In the genomic region with DNA sequence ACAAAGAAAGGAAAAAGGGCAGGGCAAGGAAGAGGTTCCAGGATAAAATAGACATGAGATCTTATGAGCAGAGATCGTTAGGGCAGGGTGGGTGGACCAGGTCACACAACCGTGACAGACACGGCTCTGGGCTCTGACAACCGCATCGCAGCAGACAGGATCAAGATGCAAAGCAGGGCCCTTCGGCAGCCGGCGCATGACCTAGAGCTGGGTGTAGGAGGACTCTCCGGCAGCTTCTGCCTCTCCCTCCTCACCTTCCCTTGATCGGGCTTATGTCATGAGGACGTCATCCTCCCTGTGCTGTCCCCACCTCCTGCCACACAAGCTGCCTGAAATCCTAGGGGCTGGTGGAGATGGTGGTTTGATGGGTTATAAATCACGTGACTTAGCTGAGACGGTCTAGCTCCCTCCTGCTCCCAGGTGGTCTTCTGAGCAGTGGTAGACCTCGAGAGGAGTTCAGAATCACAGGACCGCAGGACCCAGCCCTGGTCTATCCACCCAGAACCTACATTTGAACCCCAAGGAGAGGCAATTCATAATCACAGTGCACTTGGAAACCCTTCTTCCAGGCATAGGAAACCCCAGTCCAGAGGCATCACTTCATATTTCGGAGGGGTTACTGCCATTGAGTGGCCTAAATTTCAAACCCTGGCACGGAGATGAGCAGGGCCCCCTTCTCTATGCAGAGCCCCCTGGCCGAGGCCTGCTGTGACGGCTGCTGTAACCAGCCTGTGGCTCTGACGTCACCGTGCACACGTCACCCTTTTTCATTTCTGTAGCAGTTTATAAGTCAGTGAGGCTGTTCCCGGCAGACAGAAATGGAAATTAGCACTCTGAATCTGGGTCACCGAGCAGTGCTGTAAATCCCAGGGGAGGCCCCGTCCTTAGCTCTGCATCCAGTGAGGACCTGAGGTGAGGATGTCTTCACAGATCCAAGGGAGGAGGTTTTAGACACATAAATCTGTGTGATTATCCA, we compare ENCODE assay signal across 11 cellular contexts. TPM values are rescaled to one million over a fixed set of nuclear protein-coding genes. Genes with fewer than 3 reads are reported as not detected.
DNase-seq lines count a peak whose midpoint lies in the region; ATAC-seq lines count a peak whose summit lies in the region.
"Had no signal": no experiment of that assay in that cellular context is flagged by ENCODE, and none has a peak within 500 bp of the region (broad histone marks: within the 10 kb centered on the region; RNA-seq: fewer than 3 reads in every experiment).

No MANE protein-coding gene starts in this region.

- H3K27ac ChIP-seq in BLaER1 (peak overlapping the region; percentile 54), substantia nigra (ENCODE audit: low read depth, low read length, poor library complexity, severe bottlenecking) (no peak overlapping the region), aorta (ENCODE audit: low read depth in 1 of 2, low read length in 2 of 2) (no peak overlapping the region)
- H3K27ac ChIP-seq: VCaP had no signal

- ATAC-seq in HG03108 (IDR thresholded peaks at IDR 0.05; ENCODE audit: unreplicated experiment) = peak; percentile 82
- no peak for ATAC-seq in aorta (ENCODE audit: low FRiP score)

- intact Hi-C loops in aorta (cut with DNase I) = no loop called here
- intact Hi-C loops in activated T-helper 2 cell treated with anti-CD3 and anti-CD28 coated beads, Interferon-gamma antibody, Interleukin-2, Interleukin-4, amounts not matched to agents 10 μg/mL and 5 μg/mL and 100 μg/mL, durations not matched to agents 14 hours and 24 hours and 36 hours (cut with micrococcal nuclease) = no loop called here

- H3K27me3 ChIP-seq in BLaER1 = no peaks in the 10 kb centered on the region
- H3K27me3 ChIP-seq in MG63 = no peaks in the 10 kb centered on the region; the same call in 1 of the 2 replicates
- no peaks in the 10 kb centered on the region for H3K27me3 ChIP-seq in aorta (ENCODE audit: control insufficient read depth in 1 of 2, insufficient read depth in 2 of 2, low read length in 1 of 2)

- peak overlapping the region; percentile 87 for H3K4me2 ChIP-seq in BLaER1

- H3K27ac Mint-ChIP-seq in activated T-helper 2 cell treated with anti-CD3 and anti-CD28 coated beads, Interferon-gamma antibody, Interleukin-2, Interleukin-4, amounts not matched to agents 10 μg/mL and 5 μg/mL and 100 μg/mL, durations not matched to agents 14 hours and 24 hours and 36 hours = no peak overlapping the region

- peak; percentile 88 for DNase-seq in GM19238 (ENCODE audit: insufficient read length, low spot score)
- DNase-seq in activated effector memory CD4-positive, alpha-beta T cell treated with Interleukin-2 at 50 U/mL for 16 hours = peak; percentile 44
- no peak for DNase-seq in MG63
- no peak for DNase-seq in substantia nigra (lab: John Stamatoyannopoulos, UW)
- DNase-seq in aorta = no peak
- DNase-seq in activated T-helper 2 cell treated with anti-CD3 and anti-CD28 coated beads, Interferon-gamma antibody, Interleukin-2, Interleukin-4, amounts not matched to agents 10 μg/mL and 5 μg/mL and 100 μg/mL, durations not matched to agents 14 hours and 24 hours and 36 hours (ENCODE audit: low spot score) = no peak
- DNase-seq: DND-41 had no signal

- H3K9ac ChIP-seq in BLaER1 = peak overlapping the region; percentile 40; the same call in 1 of the 2 replicates

- no peaks in the 10 kb centered on the region for H3K4me1 Mint-ChIP-seq in activated T-helper 2 cell treated with anti-CD3 and anti-CD28 coated beads, Interferon-gamma antibody, Interleukin-2, Interleukin-4, amounts not matched to agents 10 μg/mL and 5 μg/mL and 100 μg/mL, durations not matched to agents 14 hours and 24 hours and 36 hours (ENCODE audit: low read depth)

- H3K27me3 Mint-ChIP-seq in activated T-helper 2 cell treated with anti-CD3 and anti-CD28 coated beads, Interferon-gamma antibody, Interleukin-2, Interleukin-4, amounts not matched to agents 10 μg/mL and 5 μg/mL and 100 μg/mL, durations not matched to agents 14 hours and 24 hours and 36 hours (ENCODE audit: low read depth) = peaks cover 22% of the 10 kb centered on the region

- H3K4me1 ChIP-seq in BLaER1 (peaks cover 88% of the 10 kb centered on the region), aorta (ENCODE audit: control insufficient read depth in 1 of 2, insufficient read depth in 2 of 2, low read length in 2 of 2) (no peaks in the 10 kb centered on the region)

- 65 to 71% methylated on average over 25 of the region's 25 CpGs for WGBS in aorta, 2 donors

- H3K36me3 Mint-ChIP-seq in activated T-helper 2 cell treated with anti-CD3 and anti-CD28 coated beads, Interferon-gamma antibody, Interleukin-2, Interleukin-4, amounts not matched to agents 10 μg/mL and 5 μg/mL and 100 μg/mL, durations not matched to agents 14 hours and 24 hours and 36 hours (ENCODE audit: low read depth) = no peaks in the 10 kb centered on the region

- H3K9me3 Mint-ChIP-seq in activated T-helper 2 cell treated with anti-CD3 and anti-CD28 coated beads, Interferon-gamma antibody, Interleukin-2, Interleukin-4, amounts not matched to agents 10 μg/mL and 5 μg/mL and 100 μg/mL, durations not matched to agents 14 hours and 24 hours and 36 hours = no peaks in the 10 kb centered on the region

- no peaks in the 10 kb centered on the region for H3K9me3 ChIP-seq in BLaER1
- H3K9me3 ChIP-seq in MG63 = no peaks in the 10 kb centered on the region
- H3K9me3 ChIP-seq in aorta (ENCODE audit: control insufficient read depth, low read length) = no peaks in the 10 kb centered on the region

- H3K36me3 ChIP-seq in BLaER1 (no peaks in the 10 kb centered on the region), MG63 (no peaks in the 10 kb centered on the region), aorta (ENCODE audit: control insufficient read depth in 1 of 2, insufficient read depth in 2 of 2, low read length in 1 of 2) (no peaks in the 10 kb centered on the region)

- H3K4me3 ChIP-seq in BLaER1 (peak overlapping the region; percentile 37; the same call in 1 of the 2 replicates), MG63 (no peak overlapping the region), aorta (ENCODE audit: low read length in 2 of 2) (no peak overlapping the region)

- H4K20me1 ChIP-seq in BLaER1 = no peaks in the 10 kb centered on the region

- no peak overlapping the region for H3K4me3 Mint-ChIP-seq in activated T-helper 2 cell treated with anti-CD3 and anti-CD28 coated beads, Interferon-gamma antibody, Interleukin-2, Interleukin-4, amounts not matched to agents 10 μg/mL and 5 μg/mL and 100 μg/mL, durations not matched to agents 14 hours and 24 hours and 36 hours (ENCODE audit: low read depth)

RNA-seq across cellular contexts. Expression of a gene that starts 8.7 kb away (rescaled TPM):
- total RNA-seq in MG63 (2014; rRNA removed; shearing (Covaris generic); ENCODE audit: low replicate concordance) = not detected in 2 replicates
- under 1 TPM in 1 of 2 donors, not detected in 1; 0.54 TPM for total RNA-seq in aorta
- not detected for polyA plus RNA-seq in aorta
- not detected in 2 replicates for total RNA-seq in activated T-helper 2 cell treated with anti-CD3 and anti-CD28 coated beads, Interferon-gamma antibody, Interleukin-2, Interleukin-4, amounts not matched to agents 10 μg/mL and 5 μg/mL and 100 μg/mL, durations not matched to agents 14 hours and 24 hours and 36 hours
- total RNA-seq: frontal cortex had no signal

RNA-seq across cellular contexts. Expression of a gene that starts 43.6 kb away (rescaled TPM):
- not detected in 2 replicates for total RNA-seq in MG63 (2014; rRNA removed; shearing (Covaris generic); ENCODE audit: low replicate concordance)
- total RNA-seq in aorta = not detected
- polyA plus RNA-seq in aorta = not detected
- total RNA-seq in activated T-helper 2 cell treated with anti-CD3 and anti-CD28 coated beads, Interferon-gamma antibody, Interleukin-2, Interleukin-4, amounts not matched to agents 10 μg/mL and 5 μg/mL and 100 μg/mL, durations not matched to agents 14 hours and 24 hours and 36 hours = not detected in 2 replicates
- total RNA-seq: frontal cortex had no signal

Comparison
In these comparisons a context has a peak if more than half of its experiments do, and no peak if none do; other contexts are left out.
1. DNase-seq: peak in GM19238 (single experiment) and activated effector memory CD4-positive, alpha-beta T cell treated with Interleukin-2 at 50 U/mL for 16 hours (single experiment); none in MG63 (single experiment), substantia nigra (0 of 49), aorta (0 of 2) and activated T-helper 2 cell treated with anti-CD3 and anti-CD28 coated beads, Interferon-gamma antibody, Interleukin-2, Interleukin-4, amounts not matched to agents 10 μg/mL and 5 μg/mL and 100 μg/mL, durations not matched to agents 14 hours and 24 hours and 36 hours (single experiment).